In genomic region chr3:170809021-170809974, GRCh38 we compare ENCODE assay signal across 1 cellular context.
A peak's percentile ranks its signal among the peaks of the same experiment; 100 is the strongest.
TF ChIP-seq lines count a peak whose summit lies in the region.

No MANE protein-coding gene starts in this region.

TF ChIP-seq in K562, 482 proteins besides CTCF, POLR2A, EP300 and RAD21 (continued from another document and continues in another):
- TF ChIP-seq, protein P1, sequence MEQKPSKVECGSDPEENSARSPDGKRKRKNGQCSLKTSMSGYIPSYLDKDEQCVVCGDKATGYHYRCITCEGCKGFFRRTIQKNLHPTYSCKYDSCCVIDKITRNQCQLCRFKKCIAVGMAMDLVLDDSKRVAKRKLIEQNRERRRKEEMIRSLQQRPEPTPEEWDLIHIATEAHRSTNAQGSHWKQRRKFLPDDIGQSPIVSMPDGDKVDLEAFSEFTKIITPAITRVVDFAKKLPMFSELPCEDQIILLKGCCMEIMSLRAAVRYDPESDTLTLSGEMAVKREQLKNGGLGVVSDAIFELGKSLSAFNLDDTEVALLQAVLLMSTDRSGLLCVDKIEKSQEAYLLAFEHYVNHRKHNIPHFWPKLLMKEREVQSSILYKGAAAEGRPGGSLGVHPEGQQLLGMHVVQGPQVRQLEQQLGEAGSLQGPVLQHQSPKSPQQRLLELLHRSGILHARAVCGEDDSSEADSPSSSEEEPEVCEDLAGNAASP (IDR thresholded peaks at IDR 0.05), result no peak
- TF ChIP-seq PTBP1 (IDR thresholded peaks at IDR 0.05; ENCODE audit: low read depth, low read length), result no peak
- TF ChIP-seq ZNF717 (CRISPR knock-in tag; IDR thresholded peaks at IDR 0.05), result no peak
- peak; percentile 45; the same call in 1 of the 2 replicates for TF ChIP-seq MEF2D (tag; conservative IDR thresholded peaks at IDR 0.05; ENCODE audit: low read depth)
- peak; percentile 26; the same call in 1 of the 2 replicates for TF ChIP-seq MYC (IDR thresholded peaks at IDR 0.05; ENCODE audit: low read depth, low read length)
- TF ChIP-seq MYC (CRISPR knock-in tag; IDR thresholded peaks at IDR 0.05; ENCODE audit: borderline replicate concordance, low read depth), result no peak
- TF ChIP-seq HLTF (IDR thresholded peaks at IDR 0.05), result no peak
- TF ChIP-seq THRAP3 (IDR thresholded peaks at IDR 0.05; ENCODE audit: borderline replicate concordance), result no peak
- no peak for TF ChIP-seq ZNF785 (CRISPR knock-in tag; IDR thresholded peaks at IDR 0.05)
- TF ChIP-seq MAFG (tag; conservative IDR thresholded peaks at IDR 0.05), result peak; percentile 64
- TF ChIP-seq U2AF1 (optimal IDR thresholded peaks at IDR 0.05; ENCODE audit: low read depth, low read length), result no peak
- TF ChIP-seq ZNF224 (CRISPR knock-in tag; IDR thresholded peaks at IDR 0.05), result no peak
- no peak for TF ChIP-seq HEY1 (CRISPR knock-in tag; IDR thresholded peaks at IDR 0.05; ENCODE audit: borderline replicate concordance)
- TF ChIP-seq BDP1 (IDR thresholded peaks at IDR 0.05; ENCODE audit: insufficient read depth, insufficient read length), result no peak
- no peak for TF ChIP-seq KAT2B (IDR thresholded peaks at IDR 0.05; ENCODE audit: low read depth, low read length)
- no peak for TF ChIP-seq HDAC3 (IDR thresholded peaks at IDR 0.05; ENCODE audit: borderline replicate concordance, partially characterized antibody)
- no peak for TF ChIP-seq SMARCE1 (IDR thresholded peaks at IDR 0.05)
- TF ChIP-seq TRIM24 (IDR thresholded peaks at IDR 0.05), result no peak
- no peak for TF ChIP-seq CLOCK (CRISPR knock-in tag; IDR thresholded peaks at IDR 0.05; ENCODE audit: borderline replicate concordance)
- TF ChIP-seq, protein P2, sequence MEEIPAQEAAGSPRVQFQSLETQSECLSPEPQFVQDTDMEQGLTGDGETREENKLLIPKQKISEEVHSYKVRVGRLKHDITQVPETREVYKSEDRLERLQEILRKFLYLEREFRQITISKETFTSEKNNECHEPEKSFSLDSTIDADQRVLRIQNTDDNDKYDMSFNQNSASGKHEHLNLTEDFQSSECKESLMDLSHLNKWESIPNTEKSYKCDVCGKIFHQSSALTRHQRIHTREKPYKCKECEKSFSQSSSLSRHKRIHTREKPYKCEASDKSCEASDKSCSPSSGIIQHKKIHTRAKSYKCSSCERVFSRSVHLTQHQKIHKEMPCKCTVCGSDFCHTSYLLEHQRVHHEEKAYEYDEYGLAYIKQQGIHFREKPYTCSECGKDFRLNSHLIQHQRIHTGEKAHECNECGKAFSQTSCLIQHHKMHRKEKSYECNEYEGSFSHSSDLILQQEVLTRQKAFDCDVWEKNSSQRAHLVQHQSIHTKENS (CRISPR knock-in tag; IDR thresholded peaks at IDR 0.05), result no peak
- TF ChIP-seq SMC3 (conservative IDR thresholded peaks at IDR 0.05; ENCODE audit: insufficient read depth, low read depth, low read length), result peak; percentile 75
- TF ChIP-seq ZMIZ1 (IDR thresholded peaks at IDR 0.05; ENCODE audit: low read depth in 2 of 2, low read length in 2 of 2), result no peak
- 0 out of 4 replicates have a peak, but pooled peaks of 1 of the 2 experiments have one; percentile 16 for TF ChIP-seq TEAD1 (CRISPR knock-in tag; IDR thresholded peaks at IDR 0.05)
- no peak for TF ChIP-seq JUNB (CRISPR knock-in tag; conservative IDR thresholded peaks at IDR 0.05)
- TF ChIP-seq ZBTB12 (CRISPR knock-in tag; IDR thresholded peaks at IDR 0.05), result no peak
- TF ChIP-seq ZNF507 (tag; conservative IDR thresholded peaks at IDR 0.05), result no peak
- TF ChIP-seq, protein P3, sequence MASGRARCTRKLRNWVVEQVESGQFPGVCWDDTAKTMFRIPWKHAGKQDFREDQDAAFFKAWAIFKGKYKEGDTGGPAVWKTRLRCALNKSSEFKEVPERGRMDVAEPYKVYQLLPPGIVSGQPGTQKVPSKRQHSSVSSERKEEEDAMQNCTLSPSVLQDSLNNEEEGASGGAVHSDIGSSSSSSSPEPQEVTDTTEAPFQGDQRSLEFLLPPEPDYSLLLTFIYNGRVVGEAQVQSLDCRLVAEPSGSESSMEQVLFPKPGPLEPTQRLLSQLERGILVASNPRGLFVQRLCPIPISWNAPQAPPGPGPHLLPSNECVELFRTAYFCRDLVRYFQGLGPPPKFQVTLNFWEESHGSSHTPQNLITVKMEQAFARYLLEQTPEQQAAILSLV (tag; IDR thresholded peaks at IDR 0.05), result no peak
- no peak for TF ChIP-seq CHD4 (IDR thresholded peaks at IDR 0.05; ENCODE audit: insufficient read depth, insufficient replicate concordance, low read depth, low read length, poor library complexity, severe bottlenecking)
- no peak for TF ChIP-seq RAD51 (IDR thresholded peaks at IDR 0.05; ENCODE audit: borderline replicate concordance, low read depth)
- TF ChIP-seq, protein P4, sequence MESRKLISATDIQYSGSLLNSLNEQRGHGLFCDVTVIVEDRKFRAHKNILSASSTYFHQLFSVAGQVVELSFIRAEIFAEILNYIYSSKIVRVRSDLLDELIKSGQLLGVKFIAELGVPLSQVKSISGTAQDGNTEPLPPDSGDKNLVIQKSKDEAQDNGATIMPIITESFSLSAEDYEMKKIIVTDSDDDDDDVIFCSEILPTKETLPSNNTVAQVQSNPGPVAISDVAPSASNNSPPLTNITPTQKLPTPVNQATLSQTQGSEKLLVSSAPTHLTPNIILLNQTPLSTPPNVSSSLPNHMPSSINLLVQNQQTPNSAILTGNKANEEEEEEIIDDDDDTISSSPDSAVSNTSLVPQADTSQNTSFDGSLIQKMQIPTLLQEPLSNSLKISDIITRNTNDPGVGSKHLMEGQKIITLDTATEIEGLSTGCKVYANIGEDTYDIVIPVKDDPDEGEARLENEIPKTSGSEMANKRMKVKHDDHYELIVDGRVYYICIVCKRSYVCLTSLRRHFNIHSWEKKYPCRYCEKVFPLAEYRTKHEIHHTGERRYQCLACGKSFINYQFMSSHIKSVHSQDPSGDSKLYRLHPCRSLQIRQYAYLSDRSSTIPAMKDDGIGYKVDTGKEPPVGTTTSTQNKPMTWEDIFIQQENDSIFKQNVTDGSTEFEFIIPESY (CRISPR knock-in tag; IDR thresholded peaks at IDR 0.05), result no peak
- TF ChIP-seq FIP1L1 (IDR thresholded peaks at IDR 0.05; ENCODE audit: low read depth, low read length, poor library complexity, severe bottlenecking), result no peak
- TF ChIP-seq CBX8 (IDR thresholded peaks at IDR 0.05; ENCODE audit: borderline replicate concordance, extremely low read depth, low read depth, low read length, poor library complexity, severe bottlenecking), result no peak
- no peak for TF ChIP-seq HNRNPLL (IDR thresholded peaks at IDR 0.05; ENCODE audit: low read depth, low read length, poor library complexity, severe bottlenecking)
- no peak for TF ChIP-seq YBX1 (IDR thresholded peaks at IDR 0.05)
- no peak for TF ChIP-seq PPARD (CRISPR knock-in tag; IDR thresholded peaks at IDR 0.05)
- TF ChIP-seq, protein P5, sequence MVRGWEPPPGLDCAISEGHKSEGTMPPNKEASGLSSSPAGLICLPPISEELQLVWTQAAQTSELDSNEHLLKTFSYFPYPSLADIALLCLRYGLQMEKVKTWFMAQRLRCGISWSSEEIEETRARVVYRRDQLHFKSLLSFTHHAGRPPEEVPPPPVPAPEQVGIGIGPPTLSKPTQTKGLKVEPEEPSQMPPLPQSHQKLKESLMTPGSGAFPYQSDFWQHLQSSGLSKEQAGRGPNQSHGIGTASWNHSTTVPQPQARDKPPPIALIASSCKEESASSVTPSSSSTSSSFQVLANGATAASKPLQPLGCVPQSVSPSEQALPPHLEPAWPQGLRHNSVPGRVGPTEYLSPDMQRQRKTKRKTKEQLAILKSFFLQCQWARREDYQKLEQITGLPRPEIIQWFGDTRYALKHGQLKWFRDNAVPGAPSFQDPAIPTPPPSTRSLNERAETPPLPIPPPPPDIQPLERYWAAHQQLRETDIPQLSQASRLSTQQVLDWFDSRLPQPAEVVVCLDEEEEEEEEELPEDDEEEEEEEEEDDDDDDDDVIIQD (CRISPR knock-in tag; IDR thresholded peaks at IDR 0.05), result no peak
- 0 out of 2 replicates have a peak, but pooled peaks have one; percentile 43 for TF ChIP-seq DPF2 (IDR thresholded peaks at IDR 0.05)
- TF ChIP-seq, protein P6, sequence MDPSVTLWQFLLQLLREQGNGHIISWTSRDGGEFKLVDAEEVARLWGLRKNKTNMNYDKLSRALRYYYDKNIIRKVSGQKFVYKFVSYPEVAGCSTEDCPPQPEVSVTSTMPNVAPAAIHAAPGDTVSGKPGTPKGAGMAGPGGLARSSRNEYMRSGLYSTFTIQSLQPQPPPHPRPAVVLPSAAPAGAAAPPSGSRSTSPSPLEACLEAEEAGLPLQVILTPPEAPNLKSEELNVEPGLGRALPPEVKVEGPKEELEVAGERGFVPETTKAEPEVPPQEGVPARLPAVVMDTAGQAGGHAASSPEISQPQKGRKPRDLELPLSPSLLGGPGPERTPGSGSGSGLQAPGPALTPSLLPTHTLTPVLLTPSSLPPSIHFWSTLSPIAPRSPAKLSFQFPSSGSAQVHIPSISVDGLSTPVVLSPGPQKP (CRISPR knock-in tag; IDR thresholded peaks at IDR 0.05), result no peak
- no peak for TF ChIP-seq SIRT6 (IDR thresholded peaks at IDR 0.05; ENCODE audit: low read depth, low read length)
- TF ChIP-seq CSDE1 (IDR thresholded peaks at IDR 0.05), result no peak
- peak; percentile 19; the same call in 1 of the 2 replicates for TF ChIP-seq ZBTB7A (IDR thresholded peaks at IDR 0.05; ENCODE audit: borderline replicate concordance, control insufficient read depth, low read depth, low read length)
- no peak for TF ChIP-seq DLX4 (CRISPR knock-in tag; IDR thresholded peaks at IDR 0.05)
- TF ChIP-seq SIN3A (IDR thresholded peaks at IDR 0.05; ENCODE audit: borderline replicate concordance in 2 of 2, control insufficient read depth in 1 of 2, low read depth in 2 of 2, low read length in 2 of 2), result no peak
- TF ChIP-seq FOXK1 (CRISPR knock-in tag; IDR thresholded peaks at IDR 0.05; ENCODE audit: borderline replicate concordance), result no peak
- no peak for TF ChIP-seq UBTF (IDR thresholded peaks at IDR 0.05; ENCODE audit: borderline replicate concordance in 1 of 2, low read depth in 2 of 2, low read length in 2 of 2)
